ENCODE assay signal across 1 cellular context in genomic region chr7:74049997-74050798, GRCh38.
TF ChIP-seq lines count a peak whose summit lies in the region.

No MANE protein-coding gene starts in this region.

TF ChIP-seq in HEK293, 187 proteins besides CTCF, POLR2A, EP300 and RAD21 (continued from another document):
- TF ChIP-seq ZNF449 (tag by site-specific recombination; IDR thresholded peaks at IDR 0.05), result no peak
- no peak for TF ChIP-seq ZNF555 (tag by site-specific recombination; conservative IDR thresholded peaks at IDR 0.05)
- TF ChIP-seq ZNF843 (tag by site-specific recombination; IDR thresholded peaks at IDR 0.05), result no peak
- TF ChIP-seq ZIC2 (tag by site-specific recombination; IDR thresholded peaks at IDR 0.05), result no peak
- TF ChIP-seq OVOL3 (tag by site-specific recombination; IDR thresholded peaks at IDR 0.05), result no peak
- TF ChIP-seq OSR2 (tag by site-specific recombination; IDR thresholded peaks at IDR 0.05), result no peak
- no peak for TF ChIP-seq EGR2 (tag by site-specific recombination; IDR thresholded peaks at IDR 0.05; ENCODE audit: low read depth)
- no peak for TF ChIP-seq YY2 (tag by site-specific recombination; IDR thresholded peaks at IDR 0.05)
- peak; percentile 100 for TF ChIP-seq ZBTB17 (tag by site-specific recombination; IDR thresholded peaks at IDR 0.05)
- no peak for TF ChIP-seq ZNF184 (tag by site-specific recombination; IDR thresholded peaks at IDR 0.05)
- TF ChIP-seq, protein P1, sequence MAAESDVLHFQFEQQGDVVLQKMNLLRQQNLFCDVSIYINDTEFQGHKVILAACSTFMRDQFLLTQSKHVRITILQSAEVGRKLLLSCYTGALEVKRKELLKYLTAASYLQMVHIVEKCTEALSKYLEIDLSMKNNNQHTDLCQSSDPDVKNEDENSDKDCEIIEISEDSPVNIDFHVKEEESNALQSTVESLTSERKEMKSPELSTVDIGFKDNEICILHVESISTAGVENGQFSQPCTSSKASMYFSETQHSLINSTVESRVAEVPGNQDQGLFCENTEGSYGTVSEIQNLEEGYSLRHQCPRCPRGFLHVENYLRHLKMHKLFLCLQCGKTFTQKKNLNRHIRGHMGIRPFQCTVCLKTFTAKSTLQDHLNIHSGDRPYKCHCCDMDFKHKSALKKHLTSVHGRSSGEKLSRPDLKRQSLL (tag by site-specific recombination; IDR thresholded peaks at IDR 0.05), result no peak
- TF ChIP-seq ZNF354C (tag by site-specific recombination; IDR thresholded peaks at IDR 0.05; ENCODE audit: borderline replicate concordance, low read depth), result no peak
- no peak for TF ChIP-seq ZNF112 (tag by site-specific recombination; IDR thresholded peaks at IDR 0.05)
TF ChIP-seq in HEK293: peak in this region for 3.
